12 cellular contexts compared by ENCODE assay signal in genomic region chr3:33146791-33147445, GRCh38. TPM values are rescaled to one million over a fixed set of nuclear protein-coding genes. Genes with fewer than 3 reads are reported as not detected.
DNase-seq lines count a peak whose midpoint lies in the region; ATAC-seq and TF ChIP-seq lines count a peak whose summit lies in the region.
"Had no signal": no experiment of that assay in that cellular context is flagged by ENCODE, and none has a peak within 500 bp of the region (broad histone marks: within the 10 kb centered on the region; RNA-seq: fewer than 3 reads in every experiment).

No MANE protein-coding gene starts in this region.

- no peak overlapping the region for H3K9ac ChIP-seq in GM23248

- H2AFZ ChIP-seq in GM23248, result no peak overlapping the region
- H2AFZ ChIP-seq: PC-9 had no signal

- H3K36me3 ChIP-seq in GM23248 (ENCODE audit: low read depth) (no peaks in the 10 kb centered on the region), Panc1 (ENCODE audit: control insufficient read depth, insufficient read depth, low read length) (no peaks in the 10 kb centered on the region)

- no peaks in the 10 kb centered on the region for H3K9me3 ChIP-seq in GM23248 (ENCODE audit: low read depth)
- H3K9me3 ChIP-seq in Panc1 (ENCODE audit: control insufficient read depth, insufficient read depth, low read depth, low read length), result no peaks in the 10 kb centered on the region
- H3K9me3 ChIP-seq: mucosa of descending colon had no signal

- CTCF ChIA-PET in Panc1 (lab: Charles Lee), result interaction anchor here (1.0 kb wide), 1 partner anchor 15 kb away, joined by 3 read pairs; no protein-coding TSS in a partner anchor

- peaks cover 52% of the 10 kb centered on the region for H3K4me1 Mint-ChIP-seq in osteocyte (ENCODE audit: unreplicated experiment)

- DNase-seq in GM23248 (peak; percentile 32), Panc1 (ENCODE audit: low read depth, low spot score) (no peak), epidermal melanocyte (ENCODE audit: insufficient read length, low spot score) (peak; percentile 61), osteocyte (ENCODE audit: extremely low spot score, unreplicated experiment) (no peak), NCI-H1694 (lab: John Stamatoyannopoulos, UW) (no peak), NCI-H1048 (lab: John Stamatoyannopoulos, UW) (no peak), HK-2 (ENCODE audit: unreplicated experiment) (no peak)
- DNase-seq in stimulated activated CD4-positive, alpha-beta T cell treated with anti-CD3 and anti-CD28 coated beads, Interleukin-4, amount 100 ng/mL, for 4 hours, result no peak
- DNase-seq: activated CD8-positive, alpha-beta memory T cell treated with anti-CD3 and anti-CD28 coated beads for 24 hours; KG1; mucosa of descending colon; PC-9 had no signal

- no TSS peak for BruUV-seq in Panc1 (replicated peaks; lab: Mats Ljungman, UMichigan)

- H3K4me2 ChIP-seq in GM23248 (ENCODE audit: unreplicated experiment), result no peak overlapping the region
- H3K4me2 ChIP-seq: PC-9 had no signal

- TF ChIP-seq CTCF in Panc1 (IDR thresholded peaks at IDR 0.05) (no peak), osteocyte (IDR thresholded peaks at IDR 0.05) (no peak)

- peaks cover 30% of the 10 kb centered on the region for H3K36me3 Mint-ChIP-seq in osteocyte (ENCODE audit: unreplicated experiment)

- no peaks in the 10 kb centered on the region for H3K4me1 ChIP-seq in GM23248 (ENCODE audit: insufficient read depth)
- no peaks in the 10 kb centered on the region; the same call in 1 of the 2 replicates for H3K4me1 ChIP-seq in Panc1 (ENCODE audit: control insufficient read depth, insufficient read depth, low read length)

- intact Hi-C loops in Panc1 (cut with micrococcal nuclease; ENCODE audit: unreplicated experiment), result no loop called here

- H3K4me3 ChIP-seq in GM23248 (no peak overlapping the region), Panc1 (ENCODE audit: low read depth in 2 of 2, low read length in 2 of 2) (no peak overlapping the region)
- H3K4me3 ChIP-seq: mucosa of descending colon, PC-9 had no signal

- peak; percentile 60; the same call in 1 of the 2 replicates for ATAC-seq in Panc1
- ATAC-seq: mucosa of descending colon had no signal

- H3K27ac ChIP-seq in GM23248 (no peak overlapping the region), Panc1 (ENCODE audit: low read length) (no peak overlapping the region)
- H3K27ac ChIP-seq: PC-9 had no signal

- H3K27me3 Mint-ChIP-seq in osteocyte (ENCODE audit: unreplicated experiment), result no peaks in the 10 kb centered on the region

- WGBS in GM23248 (ENCODE audit: low coverage in 1 of 2, low lambda C conversion rate in 2 of 2, missing lambda C conversion rate in 2 of 2), 2 experiments, result 48 to 56% methylated on average over 8 of the region's 8 CpGs

- H3K79me2 ChIP-seq in GM23248 (ENCODE audit: insufficient read depth), result no peaks in the 10 kb centered on the region

- H3K27me3 ChIP-seq in GM23248 (replicated peaks; ENCODE audit: insufficient read depth), result no peaks in the 10 kb centered on the region
- no peaks in the 10 kb centered on the region for H3K27me3 ChIP-seq in Panc1 (ENCODE audit: control insufficient read depth, insufficient read depth, low read length)

- H3K9me3 Mint-ChIP-seq in osteocyte (ENCODE audit: unreplicated experiment), result peaks cover 4% of the 10 kb centered on the region

- no peaks in the 10 kb centered on the region for H4K20me1 ChIP-seq in GM23248 (ENCODE audit: insufficient read depth)

- no peaks in the 10 kb centered on the region for H3K9me2 ChIP-seq in GM23248 (ENCODE audit: insufficient read depth)

- H3F3A ChIP-seq in GM23248 (ENCODE audit: insufficient read depth), result no peaks in the 10 kb centered on the region

- H3K4me3 Mint-ChIP-seq in osteocyte (ENCODE audit: unreplicated experiment), result no peak overlapping the region

- H3K27ac Mint-ChIP-seq in osteocyte (ENCODE audit: unreplicated experiment), result peak overlapping the region; percentile 67

- in situ Hi-C loops in GM23248 (cut with MboI) (loop anchor here (25.0 kb wide), 1 partner anchor 640 kb away; the partner anchor contains the start of gene PDCD6IP), Panc1 (cut with HindIII; ENCODE audit: low pct_unique_long_range_greater_than_20kb, low sequenced_read_pairs) (no loop called here)

- POLR2A ChIA-PET in Panc1 (lab: Charles Lee), result no interaction called here

RNA-seq across cellular contexts. Expression of gene CRTAP, which starts 33.1 kb away (rescaled TPM):
- total RNA-seq in GM23248 (2014; rRNA removed; shearing (Covaris generic)), result 261 and 378 TPM in 2 replicates
- polyA plus RNA-seq in GM23248 (2016; fragmentation: Nextera tagmentation; extraction: Ambion mirVana), result 189 and 196 TPM in 2 replicates
- total RNA-seq in Panc1 (2021; ENCODE audit: unreplicated experiment), result 99.3 TPM
- polyA plus RNA-seq in Panc1 (2012; ENCODE audit: insufficient read length), result 76.8 TPM
- 308 and 332 TPM in 2 replicates for total RNA-seq in osteocyte

RNA-seq across cellular contexts. Expression of gene GLB1, which starts 50.0 kb away (rescaled TPM):
- total RNA-seq in GM23248 (2014; rRNA removed; shearing (Covaris generic)), result 97.1 and 111 TPM in 2 replicates
- 80.7 and 84.3 TPM in 2 replicates for polyA plus RNA-seq in GM23248 (2016; fragmentation: Nextera tagmentation; extraction: Ambion mirVana)
- total RNA-seq in Panc1 (2021; ENCODE audit: unreplicated experiment) (39.1 TPM), osteocyte (90.4 and 122 TPM in 2 replicates)
- polyA plus RNA-seq in Panc1 (2012; ENCODE audit: insufficient read length), result 43.1 TPM

RNA-seq across cellular contexts. Expression of gene TMPPE, which starts 50.0 kb away (rescaled TPM):
- 3.0 and 4.0 TPM in 2 replicates for total RNA-seq in GM23248 (2014; rRNA removed; shearing (Covaris generic))
- polyA plus RNA-seq in GM23248 (2016; fragmentation: Nextera tagmentation; extraction: Ambion mirVana), result 1.2 and 1.4 TPM in 2 replicates
- total RNA-seq in Panc1 (2021; ENCODE audit: unreplicated experiment), result 5.8 TPM
- polyA plus RNA-seq in Panc1 (2012; ENCODE audit: insufficient read length), result 0.69 TPM
- total RNA-seq in osteocyte, result 10.0 and 10.3 TPM in 2 replicates

Comparison
In these comparisons a context has a peak if more than half of its experiments do, and no peak if none do; other contexts are left out.
1. DNase-seq: peak in GM23248 (single experiment) and epidermal melanocyte (single experiment); none in Panc1 (single experiment), osteocyte (single experiment), NCI-H1694 (single experiment), NCI-H1048 (single experiment), HK-2 (single experiment) and stimulated activated CD4-positive, alpha-beta T cell treated with anti-CD3 and anti-CD28 coated beads, Interleukin-4, amount 100 ng/mL, for 4 hours (0 of 2).